Comparison of ENCODE assay signal across 9 cellular contexts in the genomic region with DNA sequence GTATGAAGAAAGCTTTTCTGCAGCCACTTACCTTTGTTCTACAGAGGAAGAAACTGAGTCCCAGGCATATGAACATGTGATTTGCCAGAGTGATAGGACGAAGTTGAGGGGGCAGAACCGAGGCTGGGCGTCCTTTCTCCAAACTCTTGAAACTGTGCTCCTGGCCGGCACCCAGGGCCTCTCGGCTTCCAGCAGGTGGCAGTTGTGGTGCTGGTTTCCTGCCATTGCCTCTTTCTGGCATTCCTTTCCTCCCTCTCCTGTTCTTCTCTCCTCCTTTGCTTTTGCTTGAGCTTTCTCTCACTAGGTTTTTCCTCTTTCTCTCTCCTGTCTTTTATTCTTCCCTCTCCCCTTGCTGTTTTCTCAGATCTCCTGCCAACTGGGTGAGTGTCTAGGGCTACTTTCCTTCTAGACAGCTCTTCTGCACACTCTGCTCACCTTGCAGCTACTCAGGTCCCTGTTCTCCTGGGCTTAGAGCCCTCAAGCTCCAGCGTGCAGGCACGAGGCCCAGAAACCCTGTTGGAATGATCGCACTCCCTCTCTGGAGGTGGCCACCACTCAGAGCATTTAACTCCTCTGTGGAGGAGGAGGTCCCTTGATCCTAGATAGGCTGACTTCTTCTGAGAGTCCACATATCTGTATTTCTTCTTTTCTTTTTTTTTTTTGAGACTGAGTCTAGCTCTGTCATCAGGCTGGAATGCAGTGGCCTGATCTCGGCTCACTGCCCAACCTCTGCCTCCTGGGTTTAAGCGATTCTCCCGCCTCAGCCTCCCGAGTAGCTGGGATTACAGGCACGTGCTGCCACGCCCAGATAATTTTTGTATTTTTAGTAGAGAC. TPM values are rescaled to one million over a fixed set of nuclear protein-coding genes. Genes with fewer than 3 reads are reported as not detected.
DNase-seq lines count a peak whose midpoint lies in the region; ATAC-seq and TF ChIP-seq lines count a peak whose summit lies in the region.
"Had no signal": no experiment of that assay in that cellular context is flagged by ENCODE, and none has a peak within 500 bp of the region (broad histone marks: within the 10 kb centered on the region; RNA-seq: fewer than 3 reads in every experiment).

No MANE protein-coding gene starts in this region.

- H3K4me3 Mint-ChIP-seq in neural crest cell: no peak overlapping the region

- no peak for ATAC-seq in HG02885 (IDR thresholded peaks at IDR 0.05; ENCODE audit: poor library complexity, unreplicated experiment)

- H3K4me3 ChIP-seq in esophagus (ENCODE audit: low read depth in 1 of 2, low read length in 2 of 2): no peak overlapping the region
- H3K4me3 ChIP-seq: SK-N-MC had no signal

- H3K4me1 ChIP-seq in esophagus (ENCODE audit: control insufficient read depth in 2 of 2, insufficient read depth in 2 of 2, low read length in 1 of 2): peaks cover 8 to 9% of the 10 kb centered on the region in 2 donors

- H3K27ac Mint-ChIP-seq in neural crest cell (ENCODE audit: unreplicated experiment): no peak overlapping the region

- no peaks in the 10 kb centered on the region for H3K27me3 ChIP-seq in esophagus (ENCODE audit: control insufficient read depth in 1 of 2, insufficient read depth in 2 of 2, low read length in 2 of 2)

- H3K36me3 ChIP-seq in esophagus (ENCODE audit: control insufficient read depth in 2 of 2, insufficient read depth in 2 of 2, low read length in 1 of 2): no peaks in the 10 kb centered on the region

- no peaks in the 10 kb centered on the region for H3K27me3 Mint-ChIP-seq in neural crest cell (ENCODE audit: low read depth)

- DNase-seq in G401 (ENCODE audit: low spot score) (peak; percentile 83), OCI-M1 (lab: John Stamatoyannopoulos, UW) (peak; percentile 20), neural crest cell (ENCODE audit: low read depth, low spot score) (no peak), NCI-H748 treated with DMSO at 0.1 percent for 48 hours (lab: John Stamatoyannopoulos, UW) (no peak), germinal center (ENCODE audit: low spot score) (no peak), RPMI8226 (no peak)

- TF ChIP-seq CTCF in neural crest cell (conservative IDR thresholded peaks at IDR 0.05): peak; percentile 67

- in situ Hi-C loops in G401 (cut with HindIII; ENCODE audit: low sequenced_read_pairs): no loop called here

- no peaks in the 10 kb centered on the region for H3K9me3 ChIP-seq in esophagus (ENCODE audit: control insufficient read depth in 2 of 2, insufficient read depth in 1 of 2, low read depth in 1 of 2, low read length in 1 of 2)

- 24 to 38% methylated on average over 14 of the region's 14 CpGs for WGBS in esophagus, 2 donors

- H3K27ac ChIP-seq in esophagus (ENCODE audit: low read depth in 2 of 2, low read length in 1 of 2): peak overlapping the region; percentile 5 to 17
- H3K27ac ChIP-seq: SK-N-MC had no signal

- H3K4me1 Mint-ChIP-seq in neural crest cell: peaks cover 16% of the 10 kb centered on the region

- H3K9me3 Mint-ChIP-seq in neural crest cell: no peaks in the 10 kb centered on the region

- H3K36me3 Mint-ChIP-seq in neural crest cell (ENCODE audit: low read depth): no peaks in the 10 kb centered on the region

RNA-seq across cellular contexts. Expression of a gene that starts 26.2 kb away (rescaled TPM):
- total RNA-seq in G401 (2014; rRNA removed; shearing (Covaris generic)): 17.3 and 17.6 TPM in 2 replicates
- polyA plus RNA-seq in esophagus: 10 to 100 TPM; 12.2 to 21.4 TPM
- total RNA-seq in neural crest cell: 41.0 and 42.6 TPM in 2 replicates

Comparison
In these comparisons a context has a peak if more than half of its experiments do, and no peak if none do; other contexts are left out.
1. DNase-seq: peak in G401 (single experiment) and OCI-M1 (single experiment); none in neural crest cell (single experiment), NCI-H748 treated with DMSO at 0.1 percent for 48 hours (single experiment), germinal center (single experiment) and RPMI8226 (single experiment).